ENCODE assay signal across 22 cellular contexts in genomic region chr14:94677239-94677612, GRCh38.
"Had no signal": no experiment of that assay in that cellular context is flagged by ENCODE, and none has a peak within 500 bp of the region (broad histone marks: within the 10 kb centered on the region; RNA-seq: fewer than 3 reads in every experiment).

No MANE protein-coding gene starts in this region.

- H3K4me1 Mint-ChIP-seq: activated naive CD4-positive, alpha-beta T cell treated with anti-CD3 and anti-CD28 coated beads, Interleukin-2, amount 50 U/mL, for 24 hours; T-helper 17 cell had no signal

- H3K4me3 Mint-ChIP-seq: activated naive CD4-positive, alpha-beta T cell treated with anti-CD3 and anti-CD28 coated beads, Interleukin-2, amount 50 U/mL, for 24 hours; activated T-helper 1 cell treated with anti-CD3 and anti-CD28 coated beads, Interleukin-12 subunit alpha, Interleukin-12 subunit beta, Interleukin-2, Interleukin-4 antibody, amounts not matched to agents 30 ng/mL and 10 ng/mL and 1 ng/mL, durations not matched to agents 14 hours and 24 hours and 36 hours; T-helper 17 cell; WTC11 had no signal

- H3K9me3 Mint-ChIP-seq: activated naive CD4-positive, alpha-beta T cell treated with anti-CD3 and anti-CD28 coated beads, Interleukin-2, amount 50 U/mL, for 24 hours; activated T-helper 1 cell treated with anti-CD3 and anti-CD28 coated beads, Interleukin-12 subunit alpha, Interleukin-12 subunit beta, Interleukin-2, Interleukin-4 antibody, amounts not matched to agents 30 ng/mL and 10 ng/mL and 1 ng/mL, durations not matched to agents 14 hours and 24 hours and 36 hours had no signal

- DNase-seq: activated CD4-positive, alpha-beta T cell treated with anti-CD3 and anti-CD28 coated beads for 48 hours; activated CD4-positive, alpha-beta T cell treated with anti-CD3 and anti-CD28 coated beads, Interleukin-2, amount 50 U/mL, for 4 hours; activated CD4-positive, CD25-positive, alpha-beta regulatory T cell treated with anti-CD3 and anti-CD28 coated beads, Interleukin-2, amount 50 U/mL, for 72 hours; activated CD8-positive, alpha-beta memory T cell treated with anti-CD3 and anti-CD28 coated beads, Interleukin-2, amount 50 U/mL, for 4 hours; activated effector memory CD4-positive, alpha-beta T cell treated with Interleukin-2 at 50 U/mL for 16 hours; activated naive CD4-positive, alpha-beta T cell; activated T-cell treated with anti-CD3 and anti-CD28 coated beads, Interleukin-2, amount 50 U/mL, for 1 hour; central memory CD4-positive, alpha-beta T cell; MM.1S; NCI-H1105 treated with DMSO at 0.1 percent for 48 hours; NCI-H1436 treated with DMSO at 0.1 percent for 48 hours; NCI-H187; NCI-H2081; NCI-H446; NCI-H524; PC-9; SIG-M5; T-helper 17 cell; T-helper 9 cell had no signal

- ATAC-seq: T-helper 17 cell, WTC11 had no signal

- H3K27ac Mint-ChIP-seq: activated naive CD4-positive, alpha-beta T cell treated with anti-CD3 and anti-CD28 coated beads, Interleukin-2, amount 50 U/mL, for 24 hours; activated T-helper 1 cell treated with anti-CD3 and anti-CD28 coated beads, Interleukin-12 subunit alpha, Interleukin-12 subunit beta, Interleukin-2, Interleukin-4 antibody, amounts not matched to agents 30 ng/mL and 10 ng/mL and 1 ng/mL, durations not matched to agents 14 hours and 24 hours and 36 hours; T-helper 17 cell; WTC11 had no signal

- H3K36me3 Mint-ChIP-seq: activated naive CD4-positive, alpha-beta T cell treated with anti-CD3 and anti-CD28 coated beads, Interleukin-2, amount 50 U/mL, for 24 hours; WTC11 had no signal
